8 cellular contexts compared by ENCODE assay signal in genomic region chr21:44874240-44874496, GRCh38. TPM values are rescaled to one million over a fixed set of nuclear protein-coding genes. Genes with fewer than 3 reads are reported as not detected.
DNase-seq lines count a peak whose midpoint lies in the region; ATAC-seq and TF ChIP-seq lines count a peak whose summit lies in the region.

No MANE protein-coding gene starts in this region.

- peaks cover 72% of the 10 kb centered on the region for H3K4me1 ChIP-seq in lower lobe of right lung

- H3K36me3 ChIP-seq in lower lobe of right lung = no peaks in the 10 kb centered on the region

- peaks cover 23% of the 10 kb centered on the region for H3K4me1 Mint-ChIP-seq in type B pancreatic cell (ENCODE audit: unreplicated experiment)

- H3K27ac Mint-ChIP-seq in type B pancreatic cell = peak overlapping the region; percentile 94

- peak overlapping the region; percentile 91 for H3K4me3 Mint-ChIP-seq in type B pancreatic cell

- H3K27ac ChIP-seq in C4-2B (peak overlapping the region; percentile 88), angular gyrus (ENCODE audit: low read depth, low read length) (peak overlapping the region; percentile 70), lower lobe of right lung (peak overlapping the region; percentile 98)

- H3K9me3 ChIP-seq in lower lobe of right lung = no peaks in the 10 kb centered on the region

- H3K4me3 ChIP-seq in lower lobe of right lung = peak overlapping the region; percentile 79

- H3K27me3 Mint-ChIP-seq in type B pancreatic cell = peaks cover 23% of the 10 kb centered on the region

- H3K36me3 Mint-ChIP-seq in type B pancreatic cell = no peaks in the 10 kb centered on the region

- TF ChIP-seq CTCF in C4-2B (conservative IDR thresholded peaks at IDR 0.05) (no peak), lower lobe of right lung (IDR thresholded peaks at IDR 0.05) (no peak), type B pancreatic cell (conservative IDR thresholded peaks at IDR 0.05) (no peak)

- no peaks in the 10 kb centered on the region for H3K9me3 Mint-ChIP-seq in type B pancreatic cell

- DNase-seq in lower lobe of right lung (no peak), type B pancreatic cell (ENCODE audit: extremely low spot score, unreplicated experiment) (no peak), MV-4-11 (lab: John Stamatoyannopoulos, UW) (no peak)

- intact Hi-C loops in lower lobe of right lung (cut with DNase I) = no loop called here

- ATAC-seq in HG03025 (IDR thresholded peaks at IDR 0.05; ENCODE audit: low FRiP score, unreplicated experiment) (peak; percentile 3), lower lobe of right lung (no peak), HG03571 (IDR thresholded peaks at IDR 0.05; ENCODE audit: unreplicated experiment) (no peak)
- no peak for ATAC-seq in activated CD4-positive, CD25-positive, alpha-beta regulatory T cell treated with anti-CD3 and anti-CD28 coated beads, Interleukin-2, amount 50 U/mL, for 24 hours

- H3K27me3 ChIP-seq in lower lobe of right lung (ENCODE audit: low read depth) = no peaks in the 10 kb centered on the region

RNA-seq across cellular contexts. Expression of gene PTTG1IP, which starts 0.7 kb away (rescaled TPM):
- total RNA-seq in lower lobe of right lung (209 TPM), type B pancreatic cell (ENCODE audit: low replicate concordance) (168 and 195 TPM in 2 replicates)

RNA-seq across cellular contexts. Expression of gene ITGB2, which starts 46.5 kb away (rescaled TPM):
- total RNA-seq in lower lobe of right lung (468 TPM), type B pancreatic cell (ENCODE audit: low replicate concordance) (0.36 and 0.80 TPM in 2 replicates)

RNA-seq across cellular contexts. Expression of gene SUMO3, which starts 56.3 kb away (rescaled TPM):
- total RNA-seq in lower lobe of right lung (88.2 TPM), type B pancreatic cell (ENCODE audit: low replicate concordance) (61.0 and 81.2 TPM in 2 replicates)

Comparison
In these comparisons a context has a peak if more than half of its experiments do, and no peak if none do; other contexts are left out.
1. RNA of gene ITGB2, which starts 46.5 kb away (total RNA-seq): 468 TPM in lower lobe of right lung (single experiment); 0.36 to 0.80 TPM in type B pancreatic cell; every median in the first group is over 100 times any median in the second.
2. Peak in every context shown above with its lines, with median percentiles within 50 percentile points of each other: H3K27ac ChIP-seq.